8 cellular contexts compared by ENCODE assay signal in genomic region chr12:100573499-100574261, GRCh38. TPM values are rescaled to one million over a fixed set of nuclear protein-coding genes. Genes with fewer than 3 reads are reported as not detected.
DNase-seq lines count a peak whose midpoint lies in the region; ATAC-seq and TF ChIP-seq lines count a peak whose summit lies in the region.

Gene GAS2L3, plus strand, starts transcription at chr12:100573684. Its CDS starts 21,221 bp downstream, at chr12:100594905.

- peak within 1 kb of the TSS; percentile 38 for H3K27ac Mint-ChIP-seq in activated CD4-positive, alpha-beta memory T cell treated with anti-CD3 and anti-CD28 coated beads, Interleukin-2, amount 10 ng/mL, durations not matched to agents 7 days and 5 days
- H3K27ac Mint-ChIP-seq in effector memory CD8-positive, alpha-beta T cell, result peak within 1 kb of the TSS; percentile 64 to 72

- no peak for TF ChIP-seq CTCF in BE2C (IDR thresholded peaks at IDR 0.05; ENCODE audit: low read depth, low read length)
- TF ChIP-seq CTCF in lower lobe of right lung (IDR thresholded peaks at IDR 0.05), result no peak

- peaks cover 38% of the 10 kb centered on the region for H3K27me3 Mint-ChIP-seq in activated CD4-positive, alpha-beta memory T cell treated with anti-CD3 and anti-CD28 coated beads, Interleukin-2, amount 10 ng/mL, durations not matched to agents 7 days and 5 days
- H3K27me3 Mint-ChIP-seq in effector memory CD8-positive, alpha-beta T cell, result peaks cover 24 to 28% of the 10 kb centered on the region in 2 donors

- POLR2A ChIA-PET in activated CD4-positive, alpha-beta memory T cell treated with anti-CD3 and anti-CD28 coated beads, Interleukin-2, amount 10 ng/mL, durations not matched to agents 7 days and 5 days (lab: Charles Lee), result no interaction called here

- peaks cover 6% of the 10 kb centered on the region; the same call in 1 of the 2 replicates for H3K4me1 ChIP-seq in BE2C
- peaks cover 21% of the 10 kb centered on the region for H3K4me1 ChIP-seq in lower lobe of right lung

- H3K9me3 ChIP-seq in BE2C, result no peaks in the 10 kb centered on the region
- H3K9me3 ChIP-seq in lower lobe of right lung, result no peaks in the 10 kb centered on the region

- H3K36me3 Mint-ChIP-seq in activated CD4-positive, alpha-beta memory T cell treated with anti-CD3 and anti-CD28 coated beads, Interleukin-2, amount 10 ng/mL, durations not matched to agents 7 days and 5 days (ENCODE audit: low read depth), result no peaks in the 10 kb centered on the region
- H3K36me3 Mint-ChIP-seq in effector memory CD8-positive, alpha-beta T cell (ENCODE audit: insufficient read depth), result peaks cover 3% of the 10 kb centered on the region

- peak within 1 kb of the TSS; percentile 83 for H3K27ac ChIP-seq in lower lobe of right lung

- H3K4me3 ChIP-seq in BE2C (ENCODE audit: low read depth, low read length), result peak within 1 kb of the TSS; percentile 90
- peak within 1 kb of the TSS; percentile 80 for H3K4me3 ChIP-seq in lower lobe of right lung

- peak within 1 kb of the TSS; percentile 93 for H3K4me3 Mint-ChIP-seq in activated CD4-positive, alpha-beta memory T cell treated with anti-CD3 and anti-CD28 coated beads, Interleukin-2, amount 10 ng/mL, durations not matched to agents 7 days and 5 days
- peak within 1 kb of the TSS; percentile 85 to 90 for H3K4me3 Mint-ChIP-seq in effector memory CD8-positive, alpha-beta T cell

- H3K9me3 Mint-ChIP-seq in activated CD4-positive, alpha-beta memory T cell treated with anti-CD3 and anti-CD28 coated beads, Interleukin-2, amount 10 ng/mL, durations not matched to agents 7 days and 5 days, result no peaks in the 10 kb centered on the region
- H3K9me3 Mint-ChIP-seq in effector memory CD8-positive, alpha-beta T cell, result no peaks in the 10 kb centered on the region

- DNase-seq in BE2C, result peak; percentile 95
- peak; percentile 81 for DNase-seq in NCI-H460 (ENCODE audit: extremely low read depth, low read depth)
- peak; percentile 68 for DNase-seq in activated CD4-positive, alpha-beta memory T cell treated with anti-CD3 and anti-CD28 coated beads, Interleukin-2, amount 10 ng/mL, durations not matched to agents 7 days and 5 days
- DNase-seq in effector memory CD8-positive, alpha-beta T cell, result peak; percentile 5 to 24 (median 7)
- DNase-seq in lower lobe of right lung, result peak; percentile 95
- DNase-seq in stimulated activated CD4-positive, alpha-beta T cell treated with anti-CD3 and anti-CD28 coated beads, Interleukin-4, amount 100 ng/mL, for 4 hours, result peak; percentile 37 to 47

- intact Hi-C loops in lower lobe of right lung (cut with DNase I), result no loop called here

- no peaks in the 10 kb centered on the region for H3K27me3 ChIP-seq in BE2C
- no peaks in the 10 kb centered on the region for H3K27me3 ChIP-seq in lower lobe of right lung (ENCODE audit: low read depth)

- H3K36me3 ChIP-seq in BE2C (no peaks in the 10 kb centered on the region), lower lobe of right lung (no peaks in the 10 kb centered on the region)

- CTCF ChIA-PET in activated CD4-positive, alpha-beta memory T cell treated with anti-CD3 and anti-CD28 coated beads, Interleukin-2, amount 10 ng/mL, durations not matched to agents 7 days and 5 days (lab: Charles Lee), result no interaction called here

- peaks cover 19% of the 10 kb centered on the region for H3K4me1 Mint-ChIP-seq in activated CD4-positive, alpha-beta memory T cell treated with anti-CD3 and anti-CD28 coated beads, Interleukin-2, amount 10 ng/mL, durations not matched to agents 7 days and 5 days
- peaks cover 7 to 9% of the 10 kb centered on the region in 2 donors for H3K4me1 Mint-ChIP-seq in effector memory CD8-positive, alpha-beta T cell (ENCODE audit: low read depth in 2 of 2)

- ATAC-seq in GM19043 (IDR thresholded peaks at IDR 0.05; ENCODE audit: low read depth, unreplicated experiment) (peak; percentile 93), HG03175 (IDR thresholded peaks at IDR 0.05; ENCODE audit: unreplicated experiment) (peak; percentile 96), lower lobe of right lung (peak; percentile 99)
- peak; percentile 84 for ATAC-seq in effector memory CD8-positive, alpha-beta T cell (replicated peaks)

RNA-seq across cellular contexts. Expression of gene GAS2L3, which starts in this region (rescaled TPM):
- polyA plus RNA-seq in BE2C (2012; ENCODE audit: insufficient read depth, insufficient read length, low read depth), result 4.9 TPM
- 27.1 and 33.7 TPM in 2 replicates for total RNA-seq in NCI-H460 (2014; rRNA removed; shearing (Covaris generic))
- polyA plus RNA-seq in NCI-H460 (2014; cell fraction: nucleus; rRNA removed), result 18.4 and 34.8 TPM in 2 replicates
- 1 to 10 TPM; 4.0 to 4.2 TPM for total RNA-seq in activated CD4-positive, alpha-beta memory T cell treated with anti-CD3 and anti-CD28 coated beads, Interleukin-2, amount 10 ng/mL, durations not matched to agents 7 days and 5 days
- 19.4 TPM for total RNA-seq in lower lobe of right lung

Comparison
In these comparisons a context has a peak if more than half of its experiments do, and no peak if none do; other contexts are left out.
1. Peak in every context shown above with its lines: DNase-seq, ATAC-seq, H3K4me3 ChIP-seq and H3K27ac ChIP-seq.
2. DNase-seq: peak in every context shown above with its lines; median percentile 95 in BE2C; 95 in lower lobe of right lung; 81 in NCI-H460; 68 in activated CD4-positive, alpha-beta memory T cell treated with anti-CD3 and anti-CD28 coated beads, Interleukin-2, amount 10 ng/mL, durations not matched to agents 7 days and 5 days; 42 in stimulated activated CD4-positive, alpha-beta T cell treated with anti-CD3 and anti-CD28 coated beads, Interleukin-4, amount 100 ng/mL, for 4 hours; 7 in effector memory CD8-positive, alpha-beta T cell.